8 cellular contexts compared by ENCODE assay signal in the genomic region with DNA sequence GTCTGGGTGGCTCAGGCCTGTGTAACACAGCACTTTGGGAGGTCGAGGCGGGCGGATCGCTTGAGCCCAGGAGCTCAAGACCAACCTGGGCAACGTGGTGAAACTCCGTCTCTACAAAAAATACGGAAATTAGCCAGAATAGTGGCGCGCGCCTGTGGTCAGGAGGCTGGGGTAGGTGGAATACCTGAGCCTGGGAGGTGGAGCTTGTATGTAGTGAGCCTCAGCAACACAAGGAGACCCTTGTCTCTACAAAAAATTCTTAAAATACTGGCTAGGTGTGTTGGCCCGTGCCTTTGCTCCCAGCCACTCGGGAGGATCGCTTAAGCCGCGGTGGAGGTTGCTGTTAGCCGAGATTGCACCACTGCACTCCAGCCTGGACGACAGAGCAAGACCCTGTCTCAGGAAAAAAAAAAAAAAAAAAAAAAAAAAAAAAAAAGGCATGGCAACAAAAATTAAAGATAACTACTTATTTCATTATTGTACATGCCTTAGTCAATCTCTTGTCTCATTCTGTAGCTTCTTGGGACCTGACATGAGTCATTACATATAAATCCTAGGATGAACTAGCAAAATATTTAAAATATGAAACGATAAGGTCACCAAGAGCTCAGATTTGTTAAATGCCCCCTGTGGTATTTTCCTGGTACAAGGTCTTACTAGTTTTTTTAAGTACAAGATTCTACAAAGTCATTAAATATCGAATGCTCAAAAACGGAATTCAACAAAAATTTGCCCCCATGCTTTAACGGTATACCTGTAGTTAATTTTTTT. TPM values are rescaled to one million over a fixed set of nuclear protein-coding genes. Genes with fewer than 3 reads are reported as not detected.
A peak's percentile ranks its signal among the peaks of the same experiment; 100 is the strongest.
DNase-seq lines count a peak whose midpoint lies in the region; ATAC-seq and TF ChIP-seq lines count a peak whose summit lies in the region.

No MANE protein-coding gene starts in this region.

- peak overlapping the region; percentile 15 for H3K9ac ChIP-seq in endocrine pancreas (ENCODE audit: control insufficient read depth, insufficient read depth, low read length)

- no peaks in the 10 kb centered on the region for H3K36me3 ChIP-seq in endocrine pancreas (ENCODE audit: control insufficient read depth, insufficient read depth, low read length)
- H3K36me3 ChIP-seq in vagina = peaks cover 0 to 39% of the 10 kb centered on the region in 2 donors

- H3K9me3 ChIP-seq in endocrine pancreas (ENCODE audit: control insufficient read depth, low read length) = no peaks in the 10 kb centered on the region
- no peaks in the 10 kb centered on the region for H3K9me3 ChIP-seq in vagina

- TF ChIP-seq CTCF in neural crest cell (conservative IDR thresholded peaks at IDR 0.05) (peak; percentile 17), vagina (IDR thresholded peaks at IDR 0.05) (no peak)

- peaks cover 15% of the 10 kb centered on the region for H3K4me1 ChIP-seq in endocrine pancreas (ENCODE audit: control insufficient read depth, insufficient read depth, low read length)
- H3K4me1 ChIP-seq in vagina = peaks cover 48% of the 10 kb centered on the region

- H3K9me3 Mint-ChIP-seq in neural crest cell = no peaks in the 10 kb centered on the region

- H3K27ac ChIP-seq in vagina = peak overlapping the region; percentile 86

- H3K27me3 Mint-ChIP-seq in neural crest cell (ENCODE audit: low read depth) = peaks cover 3% of the 10 kb centered on the region

- H3K36me3 Mint-ChIP-seq in neural crest cell (ENCODE audit: low read depth) = peaks cover 25% of the 10 kb centered on the region

- peaks cover 70% of the 10 kb centered on the region for H3K4me1 Mint-ChIP-seq in neural crest cell

- intact Hi-C loops in vagina (cut with DNase I) = no loop called here

- H3K27ac Mint-ChIP-seq in neural crest cell (ENCODE audit: unreplicated experiment) = peak overlapping the region; percentile 99

- H3K27me3 ChIP-seq in endocrine pancreas (ENCODE audit: control insufficient read depth, insufficient read depth, low read length) (no peaks in the 10 kb centered on the region), vagina (no peaks in the 10 kb centered on the region)

- peak; percentile 20 for ATAC-seq in HG03045 (IDR thresholded peaks at IDR 0.05; ENCODE audit: unreplicated experiment)

- no peak for TF ChIP-seq POLR2A in vagina (IDR thresholded peaks at IDR 0.05)

- peak; percentile 19 for DNase-seq in Caki2 (ENCODE audit: low read depth)
- DNase-seq in UCSD-AML1 (lab: John Stamatoyannopoulos, UW; ENCODE audit: unreplicated experiment) = peak; percentile 20
- no peak for DNase-seq in neural crest cell (ENCODE audit: low read depth, low spot score)
- no peak for DNase-seq in vagina (ENCODE audit: extremely low spot score in 2 of 2)
- no peak for DNase-seq in NCI-H128 (lab: John Stamatoyannopoulos, UW; ENCODE audit: unreplicated experiment)
- DNase-seq in SIG-M5 treated with dmso at 0.1 percent for 504 hours (lab: John Stamatoyannopoulos, UW; ENCODE audit: unreplicated experiment) = no peak

- in situ Hi-C loops in Caki2 (cut with HindIII; ENCODE audit: low pct_unique_long_range_greater_than_20kb, low sequenced_read_pairs) = no loop called here

- H3K4me3 Mint-ChIP-seq in neural crest cell = peak overlapping the region; percentile 99

- H3K4me3 ChIP-seq in endocrine pancreas (ENCODE audit: control insufficient read depth, insufficient read depth, low read length) = peak overlapping the region; percentile 95
- H3K4me3 ChIP-seq in vagina = peak overlapping the region; percentile 77 to 78

RNA-seq across cellular contexts. Expression of a gene that starts 1.1 kb away (rescaled TPM):
- 43.6 and 50.7 TPM in 2 replicates for total RNA-seq in Caki2 (2014; rRNA removed; shearing (Covaris generic); ENCODE audit: low replicate concordance)
- total RNA-seq in neural crest cell (151 and 154 TPM in 2 replicates), vagina (148 TPM)

RNA-seq across cellular contexts. Expression of a gene that starts 1.3 kb away (rescaled TPM):
- 9.1 and 12.6 TPM in 2 replicates for total RNA-seq in Caki2 (2014; rRNA removed; shearing (Covaris generic); ENCODE audit: low replicate concordance)
- total RNA-seq in neural crest cell (25.7 and 27.5 TPM in 2 replicates), vagina (19.4 TPM)

RNA-seq across cellular contexts. Expression of a gene that starts 43.9 kb away (rescaled TPM):
- total RNA-seq in Caki2 (2014; rRNA removed; shearing (Covaris generic); ENCODE audit: low replicate concordance) = 19.3 and 25.8 TPM in 2 replicates
- total RNA-seq in neural crest cell (62.3 and 64.0 TPM in 2 replicates), vagina (29.0 TPM)

Comparison
In these comparisons a context has a peak if more than half of its experiments do, and no peak if none do; other contexts are left out.
1. DNase-seq: peak in Caki2 (single experiment) and UCSD-AML1 (single experiment); none in neural crest cell (single experiment), vagina (0 of 2), NCI-H128 (single experiment) and SIG-M5 treated with dmso at 0.1 percent for 504 hours (single experiment).